8 cellular contexts compared by ENCODE assay signal in the genomic region with DNA sequence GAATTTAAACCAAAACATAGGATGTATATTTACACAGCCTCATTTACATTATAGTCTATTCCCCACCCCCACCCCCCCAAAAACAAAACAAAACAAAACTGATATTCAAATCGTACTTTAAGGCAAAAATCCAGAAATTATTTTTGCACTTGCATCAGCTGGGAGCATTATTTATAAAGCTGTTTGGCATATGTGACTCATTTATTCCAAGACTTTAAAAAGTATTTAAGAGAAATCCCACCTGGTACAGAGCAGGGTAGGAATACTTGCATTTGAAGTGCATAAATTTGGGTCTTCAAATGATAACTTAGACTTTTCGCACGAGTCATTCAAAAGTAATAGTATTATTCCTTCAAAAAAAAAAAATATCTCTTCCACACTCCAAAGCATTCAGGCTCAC. TPM values are rescaled to one million over a fixed set of nuclear protein-coding genes. Genes with fewer than 3 reads are reported as not detected.
DNase-seq lines count a peak whose midpoint lies in the region; ATAC-seq and TF ChIP-seq lines count a peak whose summit lies in the region.

No MANE protein-coding gene starts in this region.

- in situ Hi-C loops in GM13977 (cut with MboI; ENCODE audit: low pct_unique_long_range_greater_than_20kb, low sequenced_read_pairs, unreplicated experiment): no loop called here

- DNase-seq in right atrium auricular region (ENCODE audit: low spot score) (no peak), left cardiac atrium (no peak), cardiac fibroblast (ENCODE audit: low read depth in 2 of 2) (peak in 1 of 2 donors; percentile 29), aorta (no peak), GM13977 (ENCODE audit: low spot score) (no peak), Ammon's horn (ENCODE audit: low spot score) (no peak), HuH-7 (ENCODE audit: low spot score) (no peak)

- intact Hi-C loops in left cardiac atrium (cut with DNase I): loop anchor here in 1 of 2 donors (5.0 to 10.0 kb wide), 2 partner anchors 124 to 177 kb away; a partner anchor contains a TSS
- intact Hi-C loops in aorta (cut with DNase I): loop anchor here (2.0 to 5.0 kb wide), 5 partner anchors 48 to 172 kb away; a partner anchor contains a TSS

- H3K9me3 ChIP-seq in right atrium auricular region (no peaks in the 10 kb centered on the region), mesodermal cell (ENCODE audit: control insufficient read depth, low read length) (no peaks in the 10 kb centered on the region), aorta (ENCODE audit: control insufficient read depth, low read length) (no peaks in the 10 kb centered on the region)

- H3K27me3 ChIP-seq in right atrium auricular region: no peaks in the 10 kb centered on the region
- no peaks in the 10 kb centered on the region for H3K27me3 ChIP-seq in aorta (ENCODE audit: control insufficient read depth in 1 of 2, insufficient read depth in 2 of 2, low read length in 1 of 2)

- ATAC-seq in left cardiac atrium (no peak), aorta (ENCODE audit: low FRiP score) (no peak)

- WGBS in mesodermal cell (ENCODE audit: insufficient coverage in 2 of 2), 2 experiments: no CpG with 5 or more reads among the region's 3 CpGs
- 1% methylated on average over 3 of the region's 3 CpGs for WGBS in aorta, 2 donors

- H3K4me3 ChIP-seq in right atrium auricular region (peak overlapping the region; percentile 66 to 87), cardiac fibroblast (replicated peaks in 1 of 2; ENCODE audit: low read depth in 2 of 2, low read length in 2 of 2) (peak overlapping the region; percentile 78 to 87), mesodermal cell (ENCODE audit: extremely low read depth, insufficient read depth, low read length, poor library complexity, severe bottlenecking) (peak overlapping the region; percentile 90), aorta (ENCODE audit: low read length in 2 of 2) (peak overlapping the region; percentile 55 to 77)

- H3K4me1 ChIP-seq in right atrium auricular region (peaks cover 0 to 57% of the 10 kb centered on the region in 2 donors), mesodermal cell (ENCODE audit: control insufficient read depth, insufficient read depth, low read length, poor library complexity, severe bottlenecking) (peaks cover 5% of the 10 kb centered on the region), aorta (ENCODE audit: control insufficient read depth in 1 of 2, insufficient read depth in 2 of 2, low read length in 2 of 2) (peaks cover 5 to 6% of the 10 kb centered on the region in 2 donors)

- H3K27ac ChIP-seq in right atrium auricular region: peak overlapping the region; percentile 86 to 90
- peak overlapping the region; percentile 86 for H3K27ac ChIP-seq in mesodermal cell (ENCODE audit: low read depth, low read length, severe bottlenecking)
- H3K27ac ChIP-seq in aorta (ENCODE audit: low read depth in 1 of 2, low read length in 2 of 2): no peak overlapping the region

- no peak for TF ChIP-seq CTCF in right atrium auricular region (IDR thresholded peaks at IDR 0.05)
- no peak for TF ChIP-seq CTCF in cardiac fibroblast (IDR thresholded peaks at IDR 0.05; ENCODE audit: low read depth, low read length)
- no peak for TF ChIP-seq CTCF in GM13977 (IDR thresholded peaks at IDR 0.05; ENCODE audit: extremely low read depth, insufficient read depth, missing control alignments)

- H3K36me3 ChIP-seq in right atrium auricular region: no peaks in the 10 kb centered on the region
- H3K36me3 ChIP-seq in mesodermal cell (ENCODE audit: control insufficient read depth, insufficient read depth, low read length): peaks cover 4% of the 10 kb centered on the region
- no peaks in the 10 kb centered on the region for H3K36me3 ChIP-seq in aorta (ENCODE audit: control insufficient read depth in 1 of 2, insufficient read depth in 2 of 2, low read length in 1 of 2)

RNA-seq across cellular contexts. Expression of a gene that starts 1.1 kb away (rescaled TPM):
- total RNA-seq in right atrium auricular region (1 to 10 TPM; 6.4 to 8.5 TPM), left cardiac atrium (10 to 100 TPM; 10.5 to 10.9 TPM), aorta (10 to 100 TPM; 17.3 to 18.8 TPM)
- 8.8 TPM for polyA plus RNA-seq in mesodermal cell (2013, experiment 1 of 2)
- polyA plus RNA-seq in mesodermal cell (2013, experiment 2 of 2): 9.5 TPM
- 1 to 10 TPM; 2.9 to 3.4 TPM for polyA plus RNA-seq in aorta

RNA-seq across cellular contexts. Expression of a gene that starts 1.3 kb away (rescaled TPM):
- total RNA-seq in right atrium auricular region (10 to 100 TPM; 15.1 to 24.7 TPM), left cardiac atrium (10 to 100 TPM; 14.8 to 18.6 TPM), aorta (10 to 100 TPM; 12.4 to 21.4 TPM)
- polyA plus RNA-seq in mesodermal cell (2013, experiment 1 of 2): 8.8 TPM
- polyA plus RNA-seq in mesodermal cell (2013, experiment 2 of 2): 12.4 TPM
- polyA plus RNA-seq in aorta: 1 to 10 TPM; 6.1 to 6.2 TPM

Comparison
In these comparisons a context has a peak if more than half of its experiments do, and no peak if none do; other contexts are left out.
1. H3K27ac ChIP-seq: peak in right atrium auricular region (2 of 2) and mesodermal cell (single experiment); none in aorta (0 of 2).
2. Peak in every context shown above with its lines, with median percentiles within 50 percentile points of each other: H3K4me3 ChIP-seq.